In the genomic region with DNA sequence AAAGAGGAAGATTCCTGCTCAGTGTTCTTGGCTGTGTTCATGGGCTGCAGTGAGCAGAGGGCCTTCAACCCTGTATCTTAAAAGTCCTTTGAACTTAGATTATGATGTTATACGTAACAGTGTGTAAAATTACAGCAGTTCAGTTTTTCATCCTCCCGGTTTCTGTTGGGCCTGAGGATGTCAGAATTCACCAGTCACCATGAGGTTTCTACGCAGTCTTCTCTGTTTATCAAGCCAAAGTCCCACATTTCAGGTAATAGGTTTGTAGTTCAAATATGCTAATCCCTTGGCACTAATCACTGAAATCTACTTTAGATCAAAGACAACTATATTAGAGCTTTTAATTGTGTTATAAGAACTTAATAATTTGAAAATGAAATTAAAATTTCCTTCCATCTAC, we compare ENCODE assay signal across 1 cellular context.
TF ChIP-seq lines count a peak whose summit lies in the region.

No MANE protein-coding gene starts in this region.

TF ChIP-seq in HepG2, 621 proteins besides CTCF, POLR2A, EP300 and RAD21 (continued from another document):
- TF ChIP-seq FOXP4 (CRISPR knock-in tag; IDR thresholded peaks at IDR 0.05), result no peak
- TF ChIP-seq HNRNPUL1 (IDR thresholded peaks at IDR 0.05; ENCODE audit: low read depth, low read length), result no peak
- TF ChIP-seq SMC3 (IDR thresholded peaks at IDR 0.05; ENCODE audit: low read length), result no peak
- TF ChIP-seq EED (CRISPR knock-in tag; IDR thresholded peaks at IDR 0.05), result no peak
- TF ChIP-seq ZNF703 (CRISPR knock-in tag; IDR thresholded peaks at IDR 0.05; ENCODE audit: borderline replicate concordance), result no peak
- no peak for TF ChIP-seq TEAD2 (CRISPR knock-in tag; IDR thresholded peaks at IDR 0.05)
- TF ChIP-seq ZNF615 (CRISPR knock-in tag; IDR thresholded peaks at IDR 0.05; ENCODE audit: borderline replicate concordance), result no peak
- TF ChIP-seq, protein P1, sequence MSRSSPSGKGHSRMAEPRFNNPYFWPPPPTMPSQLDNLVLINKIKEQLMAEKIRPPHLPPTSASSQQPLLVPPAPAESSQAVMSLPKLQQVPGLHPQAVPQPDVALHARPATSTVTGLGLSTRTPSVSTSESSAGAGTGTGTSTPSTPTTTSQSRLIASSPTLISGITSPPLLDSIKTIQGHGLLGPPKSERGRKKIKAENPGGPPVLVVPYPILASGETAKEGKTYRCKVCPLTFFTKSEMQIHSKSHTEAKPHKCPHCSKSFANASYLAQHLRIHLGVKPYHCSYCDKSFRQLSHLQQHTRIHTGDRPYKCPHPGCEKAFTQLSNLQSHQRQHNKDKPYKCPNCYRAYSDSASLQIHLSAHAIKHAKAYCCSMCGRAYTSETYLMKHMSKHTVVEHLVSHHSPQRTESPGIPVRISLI (CRISPR knock-in tag; IDR thresholded peaks at IDR 0.05; ENCODE audit: borderline replicate concordance), result no peak
- TF ChIP-seq RELA (CRISPR knock-in tag; IDR thresholded peaks at IDR 0.05), result no peak
- TF ChIP-seq NFRKB (IDR thresholded peaks at IDR 0.05), result no peak
- TF ChIP-seq TRIM24 (CRISPR knock-in tag; IDR thresholded peaks at IDR 0.05), result no peak
- no peak for TF ChIP-seq ONECUT2 (CRISPR knock-in tag; IDR thresholded peaks at IDR 0.05)
- TF ChIP-seq, protein P2, sequence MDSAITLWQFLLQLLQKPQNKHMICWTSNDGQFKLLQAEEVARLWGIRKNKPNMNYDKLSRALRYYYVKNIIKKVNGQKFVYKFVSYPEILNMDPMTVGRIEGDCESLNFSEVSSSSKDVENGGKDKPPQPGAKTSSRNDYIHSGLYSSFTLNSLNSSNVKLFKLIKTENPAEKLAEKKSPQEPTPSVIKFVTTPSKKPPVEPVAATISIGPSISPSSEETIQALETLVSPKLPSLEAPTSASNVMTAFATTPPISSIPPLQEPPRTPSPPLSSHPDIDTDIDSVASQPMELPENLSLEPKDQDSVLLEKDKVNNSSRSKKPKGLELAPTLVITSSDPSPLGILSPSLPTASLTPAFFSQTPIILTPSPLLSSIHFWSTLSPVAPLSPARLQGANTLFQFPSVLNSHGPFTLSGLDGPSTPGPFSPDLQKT (CRISPR knock-in tag; IDR thresholded peaks at IDR 0.05; ENCODE audit: borderline replicate concordance), result no peak
- no peak for TF ChIP-seq USF2 (IDR thresholded peaks at IDR 0.05; ENCODE audit: low read depth, low read length)
- TF ChIP-seq USF2 (CRISPR knock-in tag; IDR thresholded peaks at IDR 0.05; ENCODE audit: borderline replicate concordance), result no peak
- TF ChIP-seq ZNF253 (CRISPR knock-in tag; IDR thresholded peaks at IDR 0.05; ENCODE audit: borderline replicate concordance), result no peak
